ENCODE assay signal across 1 cellular context in the genomic region with DNA sequence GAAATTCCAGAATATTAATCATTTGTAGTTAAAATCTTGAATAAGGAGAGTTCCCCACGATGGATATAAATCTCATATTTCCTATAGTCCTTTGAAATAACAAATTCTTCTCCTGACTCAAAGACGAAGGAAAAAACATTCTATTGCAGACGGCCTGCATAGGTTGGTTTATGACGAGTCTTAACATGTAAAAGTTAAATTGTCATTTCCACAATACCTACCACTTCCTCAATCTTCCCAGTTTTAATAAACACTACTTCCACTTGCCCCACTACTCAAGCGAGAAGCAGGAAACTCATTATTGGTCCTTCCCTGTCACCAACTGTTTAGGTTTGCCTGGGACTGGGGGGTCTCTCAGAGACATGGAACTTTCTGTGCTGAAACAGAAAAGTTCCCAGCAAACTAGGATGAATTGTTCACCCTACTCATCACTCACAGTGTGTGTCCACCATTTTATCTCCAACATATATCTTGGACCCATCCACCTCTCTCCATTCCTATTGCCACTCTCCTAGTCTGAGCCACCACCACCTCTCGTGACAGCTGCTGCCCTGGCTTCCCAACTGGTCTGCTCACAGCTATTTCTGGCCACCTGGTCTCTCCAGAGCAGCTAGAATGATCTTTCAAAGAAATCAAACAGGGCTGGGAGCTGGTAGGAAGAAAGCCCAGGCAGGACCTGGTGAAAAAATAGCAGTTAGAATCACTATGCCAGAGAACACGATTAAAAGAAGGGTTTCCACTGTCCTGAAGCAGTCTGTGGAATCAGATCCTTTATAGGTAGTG.
A peak's percentile ranks its signal among the peaks of the same experiment; 100 is the strongest.
TF ChIP-seq lines count a peak whose summit lies in the region.

No MANE protein-coding gene starts in this region.

TF ChIP-seq in GM12878, 131 proteins besides CTCF, POLR2A, EP300 and RAD21:
- TF ChIP-seq POLR2AphosphoS5 (IDR thresholded peaks at IDR 0.05; ENCODE audit: low read length) (no peak), SPI1 (IDR thresholded peaks at IDR 0.05; ENCODE audit: borderline replicate concordance, insufficient read depth, low read depth, low read length) (peak; percentile 23; the same call in 1 of the 2 replicates)
TF ChIP-seq in GM12878: peak in this region for 1.
